22 cellular contexts compared by ENCODE assay signal in genomic region chr3:129683201-129683600, GRCh38.
"Had no signal": no experiment of that assay in that cellular context is flagged by ENCODE, and none has a peak within 500 bp of the region (broad histone marks: within the 10 kb centered on the region; RNA-seq: fewer than 3 reads in every experiment).

No MANE protein-coding gene starts in this region.

- H3K27me3 ChIP-seq: dorsolateral prefrontal cortex, esophagus muscularis mucosa, foreskin keratinocyte, heart right ventricle, left lung had no signal

- FAIRE-seq: colon, endothelial cell of umbilical vein, frontal cortex had no signal

- H3K9me3 ChIP-seq: esophagus muscularis mucosa, heart right ventricle, left lung had no signal

- H3K27ac ChIP-seq: coronary artery, esophagus muscularis mucosa, foreskin keratinocyte, heart right ventricle, left lung had no signal

- H3K4me1 ChIP-seq: foreskin keratinocyte had no signal

- ATAC-seq: foreskin keratinocyte, heart right ventricle, left cardiac atrium, left lung, left ventricle myocardium superior had no signal

- H3K4me3 ChIP-seq: coronary artery, esophagus muscularis mucosa, heart right ventricle, left lung, lung had no signal

- DNase-seq: dermis blood vessel endothelial cell; dorsolateral prefrontal cortex; effector CD4-positive, alpha-beta T cell; effector memory CD4-positive, alpha-beta T cell; foreskin keratinocyte; glutamatergic neuron; head of caudate nucleus; heart right ventricle; hippocampal formation; islet precursor cell; left cardiac atrium; left lung; left ventricle myocardium superior; mammary epithelial cell; mesendoderm; midbrain had no signal

- H3K36me3 ChIP-seq: esophagus muscularis mucosa, heart right ventricle, left lung had no signal
